ENCODE assay signal across 1 cellular context in genomic region chrX:71623714-71624113, GRCh38.
TF ChIP-seq lines count a peak whose summit lies in the region.

No MANE protein-coding gene starts in this region.

TF ChIP-seq in K562, 482 proteins besides CTCF, POLR2A, EP300 and RAD21:
- TF ChIP-seq ZNF280A (IDR thresholded peaks at IDR 0.05; ENCODE audit: low read depth, partially characterized antibody) (no peak), DLX4 (CRISPR knock-in tag; IDR thresholded peaks at IDR 0.05) (no peak), RBM15 (IDR thresholded peaks at IDR 0.05; ENCODE audit: insufficient read depth, low read length) (no peak), ESRRB (CRISPR knock-in tag; IDR thresholded peaks at IDR 0.05; ENCODE audit: borderline replicate concordance) (no peak), NFXL1 (CRISPR knock-in tag; IDR thresholded peaks at IDR 0.05) (no peak), LCOR (CRISPR knock-in tag; IDR thresholded peaks at IDR 0.05) (no peak), TGIF2 (CRISPR knock-in tag; IDR thresholded peaks at IDR 0.05) (no peak), RREB1 (CRISPR knock-in tag; IDR thresholded peaks at IDR 0.05) (no peak)
- TF ChIP-seq, protein P1, sequence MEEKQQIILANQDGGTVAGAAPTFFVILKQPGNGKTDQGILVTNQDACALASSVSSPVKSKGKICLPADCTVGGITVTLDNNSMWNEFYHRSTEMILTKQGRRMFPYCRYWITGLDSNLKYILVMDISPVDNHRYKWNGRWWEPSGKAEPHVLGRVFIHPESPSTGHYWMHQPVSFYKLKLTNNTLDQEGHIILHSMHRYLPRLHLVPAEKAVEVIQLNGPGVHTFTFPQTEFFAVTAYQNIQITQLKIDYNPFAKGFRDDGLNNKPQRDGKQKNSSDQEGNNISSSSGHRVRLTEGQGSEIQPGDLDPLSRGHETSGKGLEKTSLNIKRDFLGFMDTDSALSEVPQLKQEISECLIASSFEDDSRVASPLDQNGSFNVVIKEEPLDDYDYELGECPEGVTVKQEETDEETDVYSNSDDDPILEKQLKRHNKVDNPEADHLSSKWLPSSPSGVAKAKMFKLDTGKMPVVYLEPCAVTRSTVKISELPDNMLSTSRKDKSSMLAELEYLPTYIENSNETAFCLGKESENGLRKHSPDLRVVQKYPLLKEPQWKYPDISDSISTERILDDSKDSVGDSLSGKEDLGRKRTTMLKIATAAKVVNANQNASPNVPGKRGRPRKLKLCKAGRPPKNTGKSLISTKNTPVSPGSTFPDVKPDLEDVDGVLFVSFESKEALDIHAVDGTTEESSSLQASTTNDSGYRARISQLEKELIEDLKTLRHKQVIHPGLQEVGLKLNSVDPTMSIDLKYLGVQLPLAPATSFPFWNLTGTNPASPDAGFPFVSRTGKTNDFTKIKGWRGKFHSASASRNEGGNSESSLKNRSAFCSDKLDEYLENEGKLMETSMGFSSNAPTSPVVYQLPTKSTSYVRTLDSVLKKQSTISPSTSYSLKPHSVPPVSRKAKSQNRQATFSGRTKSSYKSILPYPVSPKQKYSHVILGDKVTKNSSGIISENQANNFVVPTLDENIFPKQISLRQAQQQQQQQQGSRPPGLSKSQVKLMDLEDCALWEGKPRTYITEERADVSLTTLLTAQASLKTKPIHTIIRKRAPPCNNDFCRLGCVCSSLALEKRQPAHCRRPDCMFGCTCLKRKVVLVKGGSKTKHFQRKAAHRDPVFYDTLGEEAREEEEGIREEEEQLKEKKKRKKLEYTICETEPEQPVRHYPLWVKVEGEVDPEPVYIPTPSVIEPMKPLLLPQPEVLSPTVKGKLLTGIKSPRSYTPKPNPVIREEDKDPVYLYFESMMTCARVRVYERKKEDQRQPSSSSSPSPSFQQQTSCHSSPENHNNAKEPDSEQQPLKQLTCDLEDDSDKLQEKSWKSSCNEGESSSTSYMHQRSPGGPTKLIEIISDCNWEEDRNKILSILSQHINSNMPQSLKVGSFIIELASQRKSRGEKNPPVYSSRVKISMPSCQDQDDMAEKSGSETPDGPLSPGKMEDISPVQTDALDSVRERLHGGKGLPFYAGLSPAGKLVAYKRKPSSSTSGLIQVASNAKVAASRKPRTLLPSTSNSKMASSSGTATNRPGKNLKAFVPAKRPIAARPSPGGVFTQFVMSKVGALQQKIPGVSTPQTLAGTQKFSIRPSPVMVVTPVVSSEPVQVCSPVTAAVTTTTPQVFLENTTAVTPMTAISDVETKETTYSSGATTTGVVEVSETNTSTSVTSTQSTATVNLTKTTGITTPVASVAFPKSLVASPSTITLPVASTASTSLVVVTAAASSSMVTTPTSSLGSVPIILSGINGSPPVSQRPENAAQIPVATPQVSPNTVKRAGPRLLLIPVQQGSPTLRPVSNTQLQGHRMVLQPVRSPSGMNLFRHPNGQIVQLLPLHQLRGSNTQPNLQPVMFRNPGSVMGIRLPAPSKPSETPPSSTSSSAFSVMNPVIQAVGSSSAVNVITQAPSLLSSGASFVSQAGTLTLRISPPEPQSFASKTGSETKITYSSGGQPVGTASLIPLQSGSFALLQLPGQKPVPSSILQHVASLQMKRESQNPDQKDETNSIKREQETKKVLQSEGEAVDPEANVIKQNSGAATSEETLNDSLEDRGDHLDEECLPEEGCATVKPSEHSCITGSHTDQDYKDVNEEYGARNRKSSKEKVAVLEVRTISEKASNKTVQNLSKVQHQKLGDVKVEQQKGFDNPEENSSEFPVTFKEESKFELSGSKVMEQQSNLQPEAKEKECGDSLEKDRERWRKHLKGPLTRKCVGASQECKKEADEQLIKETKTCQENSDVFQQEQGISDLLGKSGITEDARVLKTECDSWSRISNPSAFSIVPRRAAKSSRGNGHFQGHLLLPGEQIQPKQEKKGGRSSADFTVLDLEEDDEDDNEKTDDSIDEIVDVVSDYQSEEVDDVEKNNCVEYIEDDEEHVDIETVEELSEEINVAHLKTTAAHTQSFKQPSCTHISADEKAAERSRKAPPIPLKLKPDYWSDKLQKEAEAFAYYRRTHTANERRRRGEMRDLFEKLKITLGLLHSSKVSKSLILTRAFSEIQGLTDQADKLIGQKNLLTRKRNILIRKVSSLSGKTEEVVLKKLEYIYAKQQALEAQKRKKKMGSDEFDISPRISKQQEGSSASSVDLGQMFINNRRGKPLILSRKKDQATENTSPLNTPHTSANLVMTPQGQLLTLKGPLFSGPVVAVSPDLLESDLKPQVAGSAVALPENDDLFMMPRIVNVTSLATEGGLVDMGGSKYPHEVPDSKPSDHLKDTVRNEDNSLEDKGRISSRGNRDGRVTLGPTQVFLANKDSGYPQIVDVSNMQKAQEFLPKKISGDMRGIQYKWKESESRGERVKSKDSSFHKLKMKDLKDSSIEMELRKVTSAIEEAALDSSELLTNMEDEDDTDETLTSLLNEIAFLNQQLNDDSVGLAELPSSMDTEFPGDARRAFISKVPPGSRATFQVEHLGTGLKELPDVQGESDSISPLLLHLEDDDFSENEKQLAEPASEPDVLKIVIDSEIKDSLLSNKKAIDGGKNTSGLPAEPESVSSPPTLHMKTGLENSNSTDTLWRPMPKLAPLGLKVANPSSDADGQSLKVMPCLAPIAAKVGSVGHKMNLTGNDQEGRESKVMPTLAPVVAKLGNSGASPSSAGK (IDR thresholded peaks at IDR 0.05): no peak
